Comparison of ENCODE assay signal across 11 cellular contexts in the genomic region with DNA sequence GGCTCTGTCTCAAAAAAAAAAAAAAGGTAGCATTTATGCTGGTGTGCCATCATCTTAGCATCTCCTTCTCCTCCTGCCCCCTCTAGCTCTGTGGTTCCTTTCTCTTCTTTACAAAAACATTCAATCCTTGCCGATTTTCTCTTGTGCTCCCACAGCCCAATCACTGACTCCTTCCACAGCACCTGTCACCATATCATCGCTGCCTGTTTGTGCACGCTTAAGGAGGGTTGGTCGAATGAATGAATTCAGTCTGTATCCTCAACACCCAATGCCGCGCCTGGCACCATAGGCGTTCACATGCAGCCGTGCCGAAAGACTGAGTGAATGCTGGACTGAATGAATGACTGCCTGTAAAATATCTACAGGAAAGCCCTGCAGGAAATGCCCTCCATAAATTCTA. TPM values are rescaled to one million over a fixed set of nuclear protein-coding genes. Genes with fewer than 3 reads are reported as not detected.
DNase-seq lines count a peak whose midpoint lies in the region; ATAC-seq, FAIRE-seq and TF ChIP-seq lines count a peak whose summit lies in the region.
"Had no signal": no experiment of that assay in that cellular context is flagged by ENCODE, and none has a peak within 500 bp of the region (broad histone marks: within the 10 kb centered on the region; RNA-seq: fewer than 3 reads in every experiment).

No MANE protein-coding gene starts in this region.

- TF ChIP-seq RAD21 in HepG2 (CRISPR knock-in tag; IDR thresholded peaks at IDR 0.05), result no peak

- H4K20me1 ChIP-seq in HepG2 (ENCODE audit: insufficient read depth, low read length), result no peaks in the 10 kb centered on the region

- in situ Hi-C loops in HepG2 (cut with HindIII; ENCODE audit: extremely low pct_ligation_motif_present, low pct_unique_long_range_greater_than_20kb), result no loop called here

- H3K4me3 ChIP-seq in CD4-positive, CD25-positive, alpha-beta regulatory T cell (ENCODE audit: low read depth, low read length), result peak overlapping the region; percentile 59
- H3K4me3 ChIP-seq in esophagus muscularis mucosa, result no peak overlapping the region
- H3K4me3 ChIP-seq in HepG2 (replicated peaks in 1 of 3; ENCODE audit: insufficient read depth in 1 of 3, low read depth in 2 of 3, low read length in 3 of 3), result no peak overlapping the region
- H3K4me3 ChIP-seq in coronary artery, result no peak overlapping the region

- H3K9me3 ChIP-seq in CD4-positive, CD25-positive, alpha-beta regulatory T cell (ENCODE audit: control insufficient read depth in 2 of 2, low read length in 2 of 2), result no peaks in the 10 kb centered on the region
- H3K9me3 ChIP-seq in esophagus muscularis mucosa, result no peaks in the 10 kb centered on the region
- H3K9me3 ChIP-seq in HepG2 (ENCODE audit: low read length), result no peaks in the 10 kb centered on the region

- H3K27me3 ChIP-seq in CD4-positive, CD25-positive, alpha-beta regulatory T cell (ENCODE audit: control insufficient read depth, insufficient read depth, low read length), result no peaks in the 10 kb centered on the region
- H3K27me3 ChIP-seq in esophagus muscularis mucosa, result peaks cover 0 to 16% (median 0%) of the 10 kb centered on the region in 4 donors
- H3K27me3 ChIP-seq in HepG2 (ENCODE audit: control insufficient read depth in 1 of 2, insufficient read depth in 2 of 2, low read length in 2 of 2), result 0 out of 5 replicates have a peak, but pooled peaks cover 0 to 4% of the 10 kb centered on the region in 2 experiments

- peaks cover 0 to 3% (median 0%) of the 10 kb centered on the region in 7 donors for H3K9me3 Mint-ChIP-seq in CD4-positive, CD25-positive, alpha-beta regulatory T cell
- H3K9me3 Mint-ChIP-seq in immature natural killer cell, result no peaks in the 10 kb centered on the region

- peak overlapping the region; percentile 64 to 94 (median 92) for H3K27ac Mint-ChIP-seq in CD4-positive, CD25-positive, alpha-beta regulatory T cell
- peak overlapping the region; percentile 30 to 91 (median 66) for H3K27ac Mint-ChIP-seq in immature natural killer cell

- no peaks in the 10 kb centered on the region for H3K36me3 Mint-ChIP-seq in CD4-positive, CD25-positive, alpha-beta regulatory T cell
- H3K36me3 Mint-ChIP-seq in immature natural killer cell, result no peaks in the 10 kb centered on the region

- FAIRE-seq in HepG2 (lab: Jason Lieb, UNC), result no peak
- FAIRE-seq: kidney had no signal

- no peak overlapping the region for H2AFZ ChIP-seq in HepG2 (ENCODE audit: low read length)

- H3K27ac ChIP-seq in CD4-positive, CD25-positive, alpha-beta regulatory T cell (ENCODE audit: insufficient read depth, low read length, poor library complexity, severe bottlenecking), result peak overlapping the region; percentile 10
- H3K27ac ChIP-seq in esophagus muscularis mucosa (replicated peaks in 1 of 4) (no peak overlapping the region), HepG2 (ENCODE audit: extremely low read length, insufficient read depth, low read length) (no peak overlapping the region), coronary artery (no peak overlapping the region)

- 85% methylated on average over 9 of the region's 9 CpGs for WGBS in esophagus muscularis mucosa
- 74% methylated on average over 9 of the region's 9 CpGs for WGBS in HepG2 (ENCODE audit: low lambda C conversion rate)

- BruUV-seq in HepG2 (replicated peaks; lab: Mats Ljungman, UMichigan), result no TSS peak

- peak overlapping the region; percentile 40 to 91 (median 77) for H3K4me3 Mint-ChIP-seq in CD4-positive, CD25-positive, alpha-beta regulatory T cell
- H3K4me3 Mint-ChIP-seq in immature natural killer cell, result peak overlapping the region; percentile 2 to 63 (median 45)

- H3K4me1 ChIP-seq in CD4-positive, CD25-positive, alpha-beta regulatory T cell (ENCODE audit: control insufficient read depth, insufficient read depth, low read length, poor library complexity, severe bottlenecking), result peaks cover 40% of the 10 kb centered on the region
- peaks cover 0 to 4% (median 3%) of the 10 kb centered on the region in 4 donors for H3K4me1 ChIP-seq in esophagus muscularis mucosa
- H3K4me1 ChIP-seq in HepG2 (ENCODE audit: insufficient read depth, low read length), result peaks cover 57% of the 10 kb centered on the region

- TF ChIP-seq POLR2A in esophagus muscularis mucosa (IDR thresholded peaks at IDR 0.05; ENCODE audit: low read depth), result no peak
- no peak for TF ChIP-seq POLR2A in HepG2 (IDR thresholded peaks at IDR 0.05; ENCODE audit: insufficient read depth in 1 of 2, low read depth in 2 of 2, low read length in 2 of 2)

- no peak for ATAC-seq in CD4-positive, CD25-positive, alpha-beta regulatory T cell (ENCODE audit: low read depth in 2 of 2)
- ATAC-seq in HepG2, result no peak

- TF ChIP-seq CTCF in esophagus muscularis mucosa (IDR thresholded peaks at IDR 0.05) (no peak), HepG2 (CRISPR knock-in tag; IDR thresholded peaks at IDR 0.05) (no peak), coronary artery (IDR thresholded peaks at IDR 0.05) (no peak)

- H3K79me2 ChIP-seq in HepG2 (ENCODE audit: insufficient read depth, low read length), result no peaks in the 10 kb centered on the region

- intact Hi-C loops in esophagus muscularis mucosa (cut with DNase I) (no loop called here), HepG2 (cut with micrococcal nuclease; ENCODE audit: unreplicated experiment) (no loop called here)

- peaks cover 13% of the 10 kb centered on the region for H3K27me3 Mint-ChIP-seq in CD4-positive, CD25-positive, alpha-beta regulatory T cell
- peaks cover 0 to 10% (median 5%) of the 10 kb centered on the region in 3 donors for H3K27me3 Mint-ChIP-seq in immature natural killer cell (ENCODE audit: low read depth in 3 of 3)

- TF ChIP-seq EP300 in esophagus muscularis mucosa (IDR thresholded peaks at IDR 0.05) (no peak), HepG2 (IDR thresholded peaks at IDR 0.05; ENCODE audit: low read depth in 2 of 2, low read length in 2 of 2) (no peak), HepG2 (CRISPR knock-in tag; IDR thresholded peaks at IDR 0.05; ENCODE audit: borderline replicate concordance) (no peak)

- H3K36me3 ChIP-seq in CD4-positive, CD25-positive, alpha-beta regulatory T cell (ENCODE audit: control insufficient read depth, insufficient read depth, low read length), result no peaks in the 10 kb centered on the region
- H3K36me3 ChIP-seq in esophagus muscularis mucosa, result no peaks in the 10 kb centered on the region
- H3K36me3 ChIP-seq in HepG2 (replicated peaks in 1 of 2; ENCODE audit: control insufficient read depth in 1 of 2, insufficient read depth in 2 of 2, low read length in 2 of 2), result no peaks in the 10 kb centered on the region

- no peak overlapping the region for H3K4me2 ChIP-seq in HepG2 (ENCODE audit: low read depth, low read length)

- peaks cover 14 to 67% (median 31%) of the 10 kb centered on the region in 4 donors for H3K4me1 Mint-ChIP-seq in CD4-positive, CD25-positive, alpha-beta regulatory T cell
- peaks cover 31 to 42% of the 10 kb centered on the region in 2 donors for H3K4me1 Mint-ChIP-seq in immature natural killer cell

- DNase-seq in CD4-positive, CD25-positive, alpha-beta regulatory T cell, result no peak
- DNase-seq in HuH-7.5 (ENCODE audit: low spot score), result peak; percentile 3
- peak; percentile 32 to 51 for DNase-seq in activated CD4-positive, alpha-beta T cell treated with anti-CD3 and anti-CD28 coated beads, Interleukin-2, amount 50 U/mL, for 48 hours
- DNase-seq in immature natural killer cell, result no peak
- DNase-seq in esophagus muscularis mucosa (ENCODE audit: extremely low spot score), result no peak
- DNase-seq in HepG2 (ENCODE audit: low spot score), result no peak
- no peak for DNase-seq in coronary artery (ENCODE audit: low spot score)
- no peak for DNase-seq in ecto neural progenitor cell (ENCODE audit: low spot score)
- DNase-seq: COR-L47, kidney, SHP77 treated with DMSO at 0.1 percent for 48 hours had no signal

- POLR2A ChIA-PET in HepG2 (lab: Yijun Ruan, JAX), result interaction anchor here (1.9 to 4.9 kb wide), 3 partner anchors 9 to 62 kb away, joined by 8 to 241 read pairs (median 23); a partner anchor contains a TSS

- CTCF ChIA-PET in HepG2 (lab: Yijun Ruan, JAX; ENCODE audit: low intra/inter-chr PET ratio, low total read pairs), result no interaction called here

- no peak overlapping the region for H3K9ac ChIP-seq in HepG2 (ENCODE audit: insufficient read depth, low read depth, low read length)

RNA-seq across cellular contexts. Expression of a gene that starts 7.9 kb away (rescaled TPM):
- not detected for total RNA-seq in CD4-positive, CD25-positive, alpha-beta regulatory T cell
- not detected for polyA plus RNA-seq in CD4-positive, CD25-positive, alpha-beta regulatory T cell
- polyA plus RNA-seq in immature natural killer cell (not detected), HepG2 (2011; rRNA removed) (not detected in 2 replicates)
- total RNA-seq in esophagus muscularis mucosa (not detected), HepG2 (2016; rRNA removed; fragmentation: Illumina TruSeq; extraction: Trizol) (165 TPM in 1 of 2 replicates, not detected in the other)
- 252 and 278 TPM in 2 replicates for total RNA-seq in HepG2 (2016; cell fraction: cytosol; rRNA removed; fragmentation: Illumina TruSeq; extraction: Trizol; ENCODE audit: low read depth)
- total RNA-seq in HepG2 (2016; cell fraction: insoluble cytoplasmic fraction; rRNA removed; fragmentation: Illumina TruSeq; extraction: Trizol), result 103 and 268 TPM in 2 replicates
- total RNA-seq in HepG2 (2016; cell fraction: membrane; rRNA removed; fragmentation: Illumina TruSeq; extraction: Trizol), result 148 TPM in 1 of 2 replicates, not detected in the other
- total RNA-seq in HepG2 (2016; cell fraction: nucleus; rRNA removed; fragmentation: Illumina TruSeq; extraction: Trizol), result 2,234 and 2,499 TPM in 2 replicates
- not detected in 2 replicates for polyA plus RNA-seq in HepG2 (2011; cell fraction: cytosol; rRNA removed)
- under 0.01 TPM in 1 of 2 replicates, not detected in the other for polyA plus RNA-seq in HepG2 (2011; cell fraction: nucleus; rRNA removed)
- not detected in 2 replicates for polyA plus RNA-seq in HepG2 (2012)
- not detected in 2 replicates for polyA plus RNA-seq in HepG2 (2016; cell fraction: cytosol; fragmentation: Illumina TruSeq; extraction: Trizol; ENCODE audit: low read depth)
- not detected in 2 replicates for polyA plus RNA-seq in HepG2 (2016; cell fraction: insoluble cytoplasmic fraction; fragmentation: Illumina TruSeq; extraction: Trizol; ENCODE audit: low read depth)
- not detected in 2 replicates for polyA plus RNA-seq in HepG2 (2016; cell fraction: membrane; fragmentation: Illumina TruSeq; extraction: Trizol; ENCODE audit: low read depth)
- polyA plus RNA-seq in HepG2 (2016; cell fraction: nucleus; fragmentation: Illumina TruSeq; extraction: Trizol; ENCODE audit: insufficient read depth, low read depth), result not detected in 2 replicates
- polyA minus RNA-seq in HepG2 (2011; rRNA and poly(A)+ RNA removed; ENCODE audit: low replicate concordance), result under 0.01 TPM in 2 replicates
- polyA minus RNA-seq in HepG2 (2011; cell fraction: cytosol; rRNA and poly(A)+ RNA removed), result 1,580 and 1,780 TPM in 2 replicates
- polyA minus RNA-seq in HepG2 (2011; cell fraction: nucleus; rRNA and poly(A)+ RNA removed), result under 0.01 TPM in 2 replicates
- total RNA-seq: kidney had no signal

RNA-seq across cellular contexts. Expression of a gene that starts 16.6 kb away (rescaled TPM):
- total RNA-seq in CD4-positive, CD25-positive, alpha-beta regulatory T cell, result 1.5 TPM
- polyA plus RNA-seq in CD4-positive, CD25-positive, alpha-beta regulatory T cell, result 1 to 10 TPM; 1.1 to 3.9 (median 3.3) TPM
- polyA plus RNA-seq in immature natural killer cell (1 to 10 TPM in 1 of 3 donors, under 1 TPM in 1, not detected in 1; 0.51 to 1.1 TPM), HepG2 (2011; rRNA removed) (18.7 and 29.7 TPM in 2 replicates)
- total RNA-seq in esophagus muscularis mucosa (1 to 10 TPM in 2 of 4 donors, under 1 TPM in 2; 0.17 to 1.2 (median 0.96) TPM), HepG2 (2016; rRNA removed; fragmentation: Illumina TruSeq; extraction: Trizol) (53.7 and 72.9 TPM in 2 replicates)
- total RNA-seq in HepG2 (2016; cell fraction: cytosol; rRNA removed; fragmentation: Illumina TruSeq; extraction: Trizol; ENCODE audit: low read depth), result 9.7 and 10.2 TPM in 2 replicates
- 54.6 and 71.7 TPM in 2 replicates for total RNA-seq in HepG2 (2016; cell fraction: insoluble cytoplasmic fraction; rRNA removed; fragmentation: Illumina TruSeq; extraction: Trizol)
- 15.0 and 17.3 TPM in 2 replicates for total RNA-seq in HepG2 (2016; cell fraction: membrane; rRNA removed; fragmentation: Illumina TruSeq; extraction: Trizol)
- total RNA-seq in HepG2 (2016; cell fraction: nucleus; rRNA removed; fragmentation: Illumina TruSeq; extraction: Trizol), result 38.6 and 44.7 TPM in 2 replicates
- 19.6 and 27.5 TPM in 2 replicates for polyA plus RNA-seq in HepG2 (2011; cell fraction: cytosol; rRNA removed)
- 24.9 and 38.1 TPM in 2 replicates for polyA plus RNA-seq in HepG2 (2011; cell fraction: nucleus; rRNA removed)
- polyA plus RNA-seq in HepG2 (2012), result 10.5 and 22.4 TPM in 2 replicates
- polyA plus RNA-seq in HepG2 (2016; cell fraction: cytosol; fragmentation: Illumina TruSeq; extraction: Trizol; ENCODE audit: low read depth), result 4.1 and 4.3 TPM in 2 replicates
- 53.4 and 53.6 TPM in 2 replicates for polyA plus RNA-seq in HepG2 (2016; cell fraction: insoluble cytoplasmic fraction; fragmentation: Illumina TruSeq; extraction: Trizol; ENCODE audit: low read depth)
- polyA plus RNA-seq in HepG2 (2016; cell fraction: membrane; fragmentation: Illumina TruSeq; extraction: Trizol; ENCODE audit: low read depth), result 7.5 and 8.7 TPM in 2 replicates
- polyA plus RNA-seq in HepG2 (2016; cell fraction: nucleus; fragmentation: Illumina TruSeq; extraction: Trizol; ENCODE audit: insufficient read depth, low read depth), result 60.0 and 62.0 TPM in 2 replicates
- polyA minus RNA-seq in HepG2 (2011; rRNA and poly(A)+ RNA removed; ENCODE audit: low replicate concordance), result 31.3 and 83.4 TPM in 2 replicates
- polyA minus RNA-seq in HepG2 (2011; cell fraction: cytosol; rRNA and poly(A)+ RNA removed), result 16.1 and 23.2 TPM in 2 replicates
- 17.5 and 27.9 TPM in 2 replicates for polyA minus RNA-seq in HepG2 (2011; cell fraction: nucleus; rRNA and poly(A)+ RNA removed)

RNA-seq across cellular contexts. Expression of a gene that starts 48.5 kb away (rescaled TPM):
- total RNA-seq in CD4-positive, CD25-positive, alpha-beta regulatory T cell, result 24.8 TPM
- 1 to 10 TPM; 3.0 to 5.7 (median 4.3) TPM for polyA plus RNA-seq in CD4-positive, CD25-positive, alpha-beta regulatory T cell
- polyA plus RNA-seq in immature natural killer cell (1 to 10 TPM in 1 of 3 donors, under 1 TPM in 1, not detected in 1; 0.50 to 1.6 TPM), HepG2 (2011; rRNA removed) (0.69 and 1.1 TPM in 2 replicates)
- total RNA-seq in esophagus muscularis mucosa (under 1 TPM; 0.26 to 0.75 (median 0.54) TPM), HepG2 (2016; rRNA removed; fragmentation: Illumina TruSeq; extraction: Trizol) (not detected in 2 replicates)
- not detected in 2 replicates for total RNA-seq in HepG2 (2016; cell fraction: cytosol; rRNA removed; fragmentation: Illumina TruSeq; extraction: Trizol; ENCODE audit: low read depth)
- total RNA-seq in HepG2 (2016; cell fraction: insoluble cytoplasmic fraction; rRNA removed; fragmentation: Illumina TruSeq; extraction: Trizol), result 0.35 TPM in 1 of 2 replicates, not detected in the other
- not detected in 2 replicates for total RNA-seq in HepG2 (2016; cell fraction: membrane; rRNA removed; fragmentation: Illumina TruSeq; extraction: Trizol)
- not detected in 2 replicates for total RNA-seq in HepG2 (2016; cell fraction: nucleus; rRNA removed; fragmentation: Illumina TruSeq; extraction: Trizol)
- polyA plus RNA-seq in HepG2 (2011; cell fraction: cytosol; rRNA removed), result 0.37 and 0.52 TPM in 2 replicates
- polyA plus RNA-seq in HepG2 (2011; cell fraction: nucleus; rRNA removed), result 5.8 and 7.5 TPM in 2 replicates
- polyA plus RNA-seq in HepG2 (2012), result 0.35 and 1.7 TPM in 2 replicates
- not detected in 2 replicates for polyA plus RNA-seq in HepG2 (2016; cell fraction: cytosol; fragmentation: Illumina TruSeq; extraction: Trizol; ENCODE audit: low read depth)
- polyA plus RNA-seq in HepG2 (2016; cell fraction: insoluble cytoplasmic fraction; fragmentation: Illumina TruSeq; extraction: Trizol; ENCODE audit: low read depth), result not detected in 2 replicates
- polyA plus RNA-seq in HepG2 (2016; cell fraction: membrane; fragmentation: Illumina TruSeq; extraction: Trizol; ENCODE audit: low read depth), result not detected in 2 replicates
- not detected in 2 replicates for polyA plus RNA-seq in HepG2 (2016; cell fraction: nucleus; fragmentation: Illumina TruSeq; extraction: Trizol; ENCODE audit: insufficient read depth, low read depth)
- polyA minus RNA-seq in HepG2 (2011; rRNA and poly(A)+ RNA removed; ENCODE audit: low replicate concordance), result 2.2 TPM in 1 of 2 replicates, not detected in the other
- not detected in 2 replicates for polyA minus RNA-seq in HepG2 (2011; cell fraction: cytosol; rRNA and poly(A)+ RNA removed)
- 1.7 TPM in 1 of 2 replicates, not detected in the other for polyA minus RNA-seq in HepG2 (2011; cell fraction: nucleus; rRNA and poly(A)+ RNA removed)

RNA-seq across cellular contexts. Expression of a gene that starts 48.8 kb away (rescaled TPM):
- total RNA-seq in CD4-positive, CD25-positive, alpha-beta regulatory T cell, result 2.7 TPM
- polyA plus RNA-seq in CD4-positive, CD25-positive, alpha-beta regulatory T cell, result 1 to 10 TPM; 4.2 to 6.8 (median 6.2) TPM
- 1 to 10 TPM; 4.2 to 8.8 (median 8.7) TPM for polyA plus RNA-seq in immature natural killer cell
- total RNA-seq in esophagus muscularis mucosa, result 1 to 10 TPM; 4.5 to 7.0 (median 5.7) TPM
- 12.6 and 13.8 TPM in 2 replicates for total RNA-seq in HepG2 (2016; rRNA removed; fragmentation: Illumina TruSeq; extraction: Trizol)
- total RNA-seq in HepG2 (2016; cell fraction: cytosol; rRNA removed; fragmentation: Illumina TruSeq; extraction: Trizol; ENCODE audit: low read depth), result 9.7 and 10.8 TPM in 2 replicates
- 11.0 and 12.5 TPM in 2 replicates for total RNA-seq in HepG2 (2016; cell fraction: insoluble cytoplasmic fraction; rRNA removed; fragmentation: Illumina TruSeq; extraction: Trizol)
- 11.8 and 17.4 TPM in 2 replicates for total RNA-seq in HepG2 (2016; cell fraction: membrane; rRNA removed; fragmentation: Illumina TruSeq; extraction: Trizol)
- total RNA-seq in HepG2 (2016; cell fraction: nucleus; rRNA removed; fragmentation: Illumina TruSeq; extraction: Trizol), result 5.8 and 7.3 TPM in 2 replicates
- polyA plus RNA-seq in HepG2 (2011; rRNA removed), result 20.2 and 22.3 TPM in 2 replicates
- 23.3 and 31.3 TPM in 2 replicates for polyA plus RNA-seq in HepG2 (2011; cell fraction: cytosol; rRNA removed)
- polyA plus RNA-seq in HepG2 (2011; cell fraction: nucleus; rRNA removed), result 16.1 and 17.2 TPM in 2 replicates
- 14.0 and 14.1 TPM in 2 replicates for polyA plus RNA-seq in HepG2 (2012)
- 17.0 and 20.1 TPM in 2 replicates for polyA plus RNA-seq in HepG2 (2016; cell fraction: cytosol; fragmentation: Illumina TruSeq; extraction: Trizol; ENCODE audit: low read depth)
- polyA plus RNA-seq in HepG2 (2016; cell fraction: insoluble cytoplasmic fraction; fragmentation: Illumina TruSeq; extraction: Trizol; ENCODE audit: low read depth), result 14.9 and 21.4 TPM in 2 replicates
- polyA plus RNA-seq in HepG2 (2016; cell fraction: membrane; fragmentation: Illumina TruSeq; extraction: Trizol; ENCODE audit: low read depth), result 17.6 and 20.4 TPM in 2 replicates
- 14.6 and 19.8 TPM in 2 replicates for polyA plus RNA-seq in HepG2 (2016; cell fraction: nucleus; fragmentation: Illumina TruSeq; extraction: Trizol; ENCODE audit: insufficient read depth, low read depth)
- polyA minus RNA-seq in HepG2 (2011; rRNA and poly(A)+ RNA removed; ENCODE audit: low replicate concordance), result 19.3 and 62.1 TPM in 2 replicates
- polyA minus RNA-seq in HepG2 (2011; cell fraction: cytosol; rRNA and poly(A)+ RNA removed), result 18.5 and 20.3 TPM in 2 replicates
- 5.9 and 6.3 TPM in 2 replicates for polyA minus RNA-seq in HepG2 (2011; cell fraction: nucleus; rRNA and poly(A)+ RNA removed)

RNA-seq across cellular contexts. Expression of a gene that starts 52.3 kb away (rescaled TPM):
- 1,739 TPM for total RNA-seq in CD4-positive, CD25-positive, alpha-beta regulatory T cell
- polyA plus RNA-seq in CD4-positive, CD25-positive, alpha-beta regulatory T cell, result 1,000 to 10,000 TPM in 2 of 4 donors, 100 to 1,000 TPM in 2; 805 to 1,312 (median 1,070) TPM
- polyA plus RNA-seq in immature natural killer cell, result 100 to 1,000 TPM; 412 to 772 (median 474) TPM
- total RNA-seq in esophagus muscularis mucosa, result 1,000 to 10,000 TPM; 1,063 to 2,408 (median 1,844) TPM
- 2,628 and 3,186 TPM in 2 replicates for total RNA-seq in HepG2 (2016; rRNA removed; fragmentation: Illumina TruSeq; extraction: Trizol)
- 4,101 and 4,477 TPM in 2 replicates for total RNA-seq in HepG2 (2016; cell fraction: cytosol; rRNA removed; fragmentation: Illumina TruSeq; extraction: Trizol; ENCODE audit: low read depth)
- 2,640 and 3,284 TPM in 2 replicates for total RNA-seq in HepG2 (2016; cell fraction: insoluble cytoplasmic fraction; rRNA removed; fragmentation: Illumina TruSeq; extraction: Trizol)
- 6,651 and 6,789 TPM in 2 replicates for total RNA-seq in HepG2 (2016; cell fraction: membrane; rRNA removed; fragmentation: Illumina TruSeq; extraction: Trizol)
- total RNA-seq in HepG2 (2016; cell fraction: nucleus; rRNA removed; fragmentation: Illumina TruSeq; extraction: Trizol), result 904 and 1,043 TPM in 2 replicates
- 2,639 and 2,822 TPM in 2 replicates for polyA plus RNA-seq in HepG2 (2011; rRNA removed)
- 3,216 and 3,450 TPM in 2 replicates for polyA plus RNA-seq in HepG2 (2011; cell fraction: cytosol; rRNA removed)
- 619 and 724 TPM in 2 replicates for polyA plus RNA-seq in HepG2 (2011; cell fraction: nucleus; rRNA removed)
- 2,913 and 3,780 TPM in 2 replicates for polyA plus RNA-seq in HepG2 (2012)
- 3,820 and 4,041 TPM in 2 replicates for polyA plus RNA-seq in HepG2 (2016; cell fraction: cytosol; fragmentation: Illumina TruSeq; extraction: Trizol; ENCODE audit: low read depth)
- polyA plus RNA-seq in HepG2 (2016; cell fraction: insoluble cytoplasmic fraction; fragmentation: Illumina TruSeq; extraction: Trizol; ENCODE audit: low read depth), result 2,524 and 2,713 TPM in 2 replicates
- polyA plus RNA-seq in HepG2 (2016; cell fraction: membrane; fragmentation: Illumina TruSeq; extraction: Trizol; ENCODE audit: low read depth), result 5,258 and 5,398 TPM in 2 replicates
- 1,350 and 1,442 TPM in 2 replicates for polyA plus RNA-seq in HepG2 (2016; cell fraction: nucleus; fragmentation: Illumina TruSeq; extraction: Trizol; ENCODE audit: insufficient read depth, low read depth)
- 377 and 661 TPM in 2 replicates for polyA minus RNA-seq in HepG2 (2011; rRNA and poly(A)+ RNA removed; ENCODE audit: low replicate concordance)
- 497 and 522 TPM in 2 replicates for polyA minus RNA-seq in HepG2 (2011; cell fraction: cytosol; rRNA and poly(A)+ RNA removed)
- 234 and 283 TPM in 2 replicates for polyA minus RNA-seq in HepG2 (2011; cell fraction: nucleus; rRNA and poly(A)+ RNA removed)

Comparison
In these comparisons a context has a peak if more than half of its experiments do, and no peak if none do; other contexts are left out.
1. DNase-seq: peak in HuH-7.5 (single experiment) and activated CD4-positive, alpha-beta T cell treated with anti-CD3 and anti-CD28 coated beads, Interleukin-2, amount 50 U/mL, for 48 hours (2 of 2); none in CD4-positive, CD25-positive, alpha-beta regulatory T cell (0 of 3), immature natural killer cell (0 of 3), esophagus muscularis mucosa (single experiment), HepG2 (single experiment), coronary artery (single experiment) and ecto neural progenitor cell (single experiment).
2. RNA of a gene that starts 48.5 kb away (total RNA-seq): 24.8 TPM in CD4-positive, CD25-positive, alpha-beta regulatory T cell (single experiment); 0.26 to 0.75 TPM in esophagus muscularis mucosa and 0.35 TPM in HepG2; every median in the first group is over 10 times any median in the second.